2 cellular contexts compared by ENCODE assay signal in genomic region chr6:99348220-99348822, GRCh38.
TF ChIP-seq lines count a peak whose summit lies in the region.

No MANE protein-coding gene starts in this region.

TF ChIP-seq in SK-N-SH treated with all-trans-retinoic acid at 6 μM for 48 hours, 23 proteins besides CTCF, POLR2A, EP300 and RAD21:
- TF ChIP-seq ZC3H10 (CRISPR knock-in tag; IDR thresholded peaks at IDR 0.05) (no peak), ZFP30 (CRISPR knock-in tag; IDR thresholded peaks at IDR 0.05) (no peak), SNAI2 (CRISPR knock-in tag; IDR thresholded peaks at IDR 0.05) (no peak), POU6F1 (CRISPR knock-in tag; IDR thresholded peaks at IDR 0.05; ENCODE audit: borderline replicate concordance, low read depth) (no peak), OSR1 (CRISPR knock-in tag; IDR thresholded peaks at IDR 0.05) (no peak), CSRNP3 (CRISPR knock-in tag; IDR thresholded peaks at IDR 0.05) (no peak), PATZ1 (CRISPR knock-in tag; IDR thresholded peaks at IDR 0.05; ENCODE audit: borderline replicate concordance) (no peak)

TF ChIP-seq in HepG2, 621 proteins besides CTCF, POLR2A, EP300 and RAD21:
- no peak for TF ChIP-seq MAX (IDR thresholded peaks at IDR 0.05)
- no peak for TF ChIP-seq KDM3A (CRISPR knock-in tag; IDR thresholded peaks at IDR 0.05; ENCODE audit: low read depth)
- no peak for TF ChIP-seq KDM5B (CRISPR knock-in tag; IDR thresholded peaks at IDR 0.05; ENCODE audit: borderline replicate concordance)
- no peak for TF ChIP-seq AHR (CRISPR knock-in tag; IDR thresholded peaks at IDR 0.05)
- TF ChIP-seq ZNF720 (CRISPR knock-in tag; IDR thresholded peaks at IDR 0.05) = no peak
- no peak for TF ChIP-seq ZNF414 (CRISPR knock-in tag; IDR thresholded peaks at IDR 0.05)
- no peak for TF ChIP-seq RERE (CRISPR knock-in tag; IDR thresholded peaks at IDR 0.05; ENCODE audit: low read depth)
- no peak for TF ChIP-seq REPIN1 (CRISPR knock-in tag; IDR thresholded peaks at IDR 0.05; ENCODE audit: borderline replicate concordance, low read depth)
- no peak for TF ChIP-seq ZSCAN9 (CRISPR knock-in tag; IDR thresholded peaks at IDR 0.05; ENCODE audit: borderline replicate concordance)
- TF ChIP-seq ZNF12 (CRISPR knock-in tag; IDR thresholded peaks at IDR 0.05) = no peak
- TF ChIP-seq ZNF567 (CRISPR knock-in tag; IDR thresholded peaks at IDR 0.05; ENCODE audit: borderline replicate concordance) = no peak
- no peak for TF ChIP-seq ZNF564 (CRISPR knock-in tag; IDR thresholded peaks at IDR 0.05)
- no peak for TF ChIP-seq SMAD1 (CRISPR knock-in tag; IDR thresholded peaks at IDR 0.05; ENCODE audit: borderline replicate concordance, low read depth)
- TF ChIP-seq KLF11 (CRISPR knock-in tag; IDR thresholded peaks at IDR 0.05) = no peak
- no peak for TF ChIP-seq ZNF333 (CRISPR knock-in tag; IDR thresholded peaks at IDR 0.05; ENCODE audit: borderline replicate concordance)
- no peak for TF ChIP-seq CEBPZ (IDR thresholded peaks at IDR 0.05; ENCODE audit: low read length)
